Comparison of ENCODE assay signal across 22 cellular contexts in genomic region chr7:116478834-116479233, GRCh38. TPM values are rescaled to one million over a fixed set of nuclear protein-coding genes. Genes with fewer than 3 reads are reported as not detected.
DNase-seq lines count a peak whose midpoint lies in the region; ATAC-seq and TF ChIP-seq lines count a peak whose summit lies in the region.
"Had no signal": no experiment of that assay in that cellular context is flagged by ENCODE, and none has a peak within 500 bp of the region (broad histone marks: within the 10 kb centered on the region; RNA-seq: fewer than 3 reads in every experiment).

No MANE protein-coding gene starts in this region.

- no peak for TF ChIP-seq EP300 in transverse colon (IDR thresholded peaks at IDR 0.05; ENCODE audit: low read depth)

- TF ChIP-seq CTCF in HEK293 (tag by site-specific recombination; IDR thresholded peaks at IDR 0.05), result no peak
- no peak for TF ChIP-seq CTCF in foreskin fibroblast (IDR thresholded peaks at IDR 0.05; ENCODE audit: low read depth, low read length)
- no peak for TF ChIP-seq CTCF in transverse colon (IDR thresholded peaks at IDR 0.05)

- no peaks in the 10 kb centered on the region for H3K36me3 ChIP-seq in ACC112 (ENCODE audit: insufficient read depth, low read length)
- no peaks in the 10 kb centered on the region for H3K36me3 ChIP-seq in HEK293 (ENCODE audit: control insufficient read depth in 2 of 2, insufficient read depth in 1 of 2, low read length in 2 of 2)
- peaks cover 10% of the 10 kb centered on the region; the same call in 1 of the 2 replicates for H3K36me3 ChIP-seq in SK-N-MC (ENCODE audit: insufficient read depth, low read length)
- H3K36me3 ChIP-seq in transverse colon, result no peaks in the 10 kb centered on the region

- ATAC-seq in central memory CD8-positive, alpha-beta T cell (replicated peaks; ENCODE audit: extremely low read depth, poor library complexity, severe bottlenecking), result peak; percentile 56
- no peak for ATAC-seq in HG03442 (IDR thresholded peaks at IDR 0.05; ENCODE audit: unreplicated experiment)

- no peaks in the 10 kb centered on the region for H3K79me2 ChIP-seq in ACC112 (ENCODE audit: control insufficient read depth, insufficient read depth, low read length, unreplicated experiment)

- DNase-seq in SK-N-MC (ENCODE audit: low read depth, low spot score) (no peak), foreskin fibroblast (no peak), transverse colon (no peak), NK-92 (lab: John Stamatoyannopoulos, UW; ENCODE audit: unreplicated experiment) (no peak)
- DNase-seq in central memory CD8-positive, alpha-beta T cell (ENCODE audit: low spot score in 2 of 2), result no peak
- DNase-seq: AML-193, GDM1, H7, NCI-H1417, NCI-H187, NCI-H2107, NCI-H2227 treated with DMSO at 0.1 percent for 48 hours, NCI-H510A treated with DMSO at 0.1 percent for 48 hours, NCI-H774, OCI-M1, SIG-M5, T-helper 2 cell had no signal

- WGBS in transverse colon (ENCODE audit: low coverage in 1 of 2), 2 donors, result 48 to 60% methylated on average over 2 of the region's 2 CpGs

- H3K9me3 ChIP-seq in HEK293 (ENCODE audit: control insufficient read depth, insufficient read depth, low read depth, low read length) (no peaks in the 10 kb centered on the region), SK-N-MC (ENCODE audit: low read depth, low read length) (peaks cover 12% of the 10 kb centered on the region; the same call in 1 of the 2 replicates), transverse colon (no peaks in the 10 kb centered on the region)

- POLR2A ChIA-PET in HEK293 (lab: Yijun Ruan, JAX), result no interaction called here

- H3K4me1 ChIP-seq in ACC112 (ENCODE audit: control insufficient read depth, insufficient read depth, low read length, unreplicated experiment) (peaks cover 21% of the 10 kb centered on the region), HEK293 (ENCODE audit: control insufficient read depth, insufficient read depth, low read length) (no peaks in the 10 kb centered on the region), transverse colon (no peaks in the 10 kb centered on the region)

- H3K27me3 Mint-ChIP-seq in central memory CD8-positive, alpha-beta T cell, result peaks cover 15% of the 10 kb centered on the region

- intact Hi-C loops in transverse colon (cut with DNase I; ENCODE audit: low total_unique reads), result no loop called here

- no peak for TF ChIP-seq POLR2A in transverse colon (IDR thresholded peaks at IDR 0.05)

- H3K9me3 Mint-ChIP-seq in central memory CD8-positive, alpha-beta T cell, result no peaks in the 10 kb centered on the region

- no peak overlapping the region for H3K27ac Mint-ChIP-seq in central memory CD8-positive, alpha-beta T cell (ENCODE audit: low read depth)
- H3K27ac Mint-ChIP-seq: CD14-positive monocyte had no signal

- H3K27ac ChIP-seq in ACC112 (ENCODE audit: low read depth, low read length) (no peak overlapping the region), HEK293 (ENCODE audit: extremely low read depth, low read depth, low read length) (no peak overlapping the region), SK-N-MC (peak overlapping the region; percentile 87), transverse colon (no peak overlapping the region)
- H3K27ac ChIP-seq: RWPE1 had no signal

- H3K4me3 ChIP-seq in ACC112 (ENCODE audit: low read depth, low read length), result no peak overlapping the region
- no peak overlapping the region for H3K4me3 ChIP-seq in HEK293 (ENCODE audit: low read depth, low read length)
- H3K4me3 ChIP-seq in SK-N-MC, result no peak overlapping the region
- no peak overlapping the region for H3K4me3 ChIP-seq in foreskin fibroblast (ENCODE audit: low read depth in 1 of 2, low read length in 2 of 2)
- H3K4me3 ChIP-seq in transverse colon, result no peak overlapping the region

- no peak overlapping the region for H3K9ac ChIP-seq in SK-N-MC (ENCODE audit: insufficient read length)

- H3K27me3 ChIP-seq in ACC112 (ENCODE audit: insufficient read depth, low read length) (no peaks in the 10 kb centered on the region), transverse colon (no peaks in the 10 kb centered on the region)

- peaks cover 4% of the 10 kb centered on the region for H3K4me1 Mint-ChIP-seq in central memory CD8-positive, alpha-beta T cell
- H3K4me1 Mint-ChIP-seq: CD14-positive monocyte had no signal

- no peaks in the 10 kb centered on the region for H3K36me3 Mint-ChIP-seq in central memory CD8-positive, alpha-beta T cell (ENCODE audit: insufficient read depth)
- H3K36me3 Mint-ChIP-seq: CD14-positive monocyte had no signal

- CTCF ChIA-PET in HEK293 (lab: Yijun Ruan, JAX), result no interaction called here

- in situ Hi-C loops in transverse colon (cut with MboI; ENCODE audit: low pct_ligation_motif_present in 1 of 4, low pct_unique_long_range_greater_than_20kb in 1 of 4, low sequenced_read_pairs in 3 of 4), result no loop called here

- no peak overlapping the region for H3K4me3 Mint-ChIP-seq in central memory CD8-positive, alpha-beta T cell
- H3K4me3 Mint-ChIP-seq: CD14-positive monocyte had no signal

- H2AFZ ChIP-seq in ACC112 (ENCODE audit: low read length, unreplicated experiment), result peak overlapping the region; percentile 44

TF ChIP-seq in HEK293, 187 proteins besides CTCF, POLR2A, EP300 and RAD21:
- TF ChIP-seq ZNF677 (tag by site-specific recombination; IDR thresholded peaks at IDR 0.05), result no peak
- no peak for TF ChIP-seq ZNF416 (tag by site-specific recombination; IDR thresholded peaks at IDR 0.05)
- TF ChIP-seq WT1 (tag by site-specific recombination; IDR thresholded peaks at IDR 0.05), result no peak
- no peak for TF ChIP-seq KLF16 (tag by site-specific recombination; IDR thresholded peaks at IDR 0.05)
- TF ChIP-seq ZNF48 (tag by site-specific recombination; IDR thresholded peaks at IDR 0.05), result no peak
- TF ChIP-seq ZNF280C (tag by site-specific recombination; IDR thresholded peaks at IDR 0.05), result no peak
- 0 out of 2 replicates have a peak, but pooled peaks have one; percentile 28 for TF ChIP-seq ZNF664 (tag by site-specific recombination; IDR thresholded peaks at IDR 0.05)
- 0 out of 2 replicates have a peak, but pooled peaks have one; percentile 14 for TF ChIP-seq PRDM1 (tag by site-specific recombination; IDR thresholded peaks at IDR 0.05)
- TF ChIP-seq ZNF140 (tag by site-specific recombination; IDR thresholded peaks at IDR 0.05), result no peak
- no peak for TF ChIP-seq YY1 (tag by site-specific recombination; IDR thresholded peaks at IDR 0.05)
- no peak for TF ChIP-seq ZNF311 (tag by site-specific recombination; IDR thresholded peaks at IDR 0.05; ENCODE audit: borderline replicate concordance)
- TF ChIP-seq ZNF571 (tag by site-specific recombination; IDR thresholded peaks at IDR 0.05), result no peak
- TF ChIP-seq ZNF600 (tag by site-specific recombination; IDR thresholded peaks at IDR 0.05), result no peak
- TF ChIP-seq EGR2 (tag by site-specific recombination; IDR thresholded peaks at IDR 0.05; ENCODE audit: low read depth), result no peak
- TF ChIP-seq ZNF623 (tag by site-specific recombination; IDR thresholded peaks at IDR 0.05), result no peak

RNA-seq across cellular contexts. Expression of gene CAV2, which starts 20.7 kb away (rescaled TPM):
- total RNA-seq in transverse colon, result 10 to 100 TPM in 3 of 4 donors, 1 to 10 TPM in 1; 4.1 to 28.3 (median 13.9) TPM

RNA-seq across cellular contexts. Expression of gene CAV1, which starts 46.0 kb away (rescaled TPM):
- 10 to 100 TPM; 52.2 to 73.8 (median 62.2) TPM for total RNA-seq in transverse colon
